ENCODE assay signal across 2 cellular contexts in the genomic region with DNA sequence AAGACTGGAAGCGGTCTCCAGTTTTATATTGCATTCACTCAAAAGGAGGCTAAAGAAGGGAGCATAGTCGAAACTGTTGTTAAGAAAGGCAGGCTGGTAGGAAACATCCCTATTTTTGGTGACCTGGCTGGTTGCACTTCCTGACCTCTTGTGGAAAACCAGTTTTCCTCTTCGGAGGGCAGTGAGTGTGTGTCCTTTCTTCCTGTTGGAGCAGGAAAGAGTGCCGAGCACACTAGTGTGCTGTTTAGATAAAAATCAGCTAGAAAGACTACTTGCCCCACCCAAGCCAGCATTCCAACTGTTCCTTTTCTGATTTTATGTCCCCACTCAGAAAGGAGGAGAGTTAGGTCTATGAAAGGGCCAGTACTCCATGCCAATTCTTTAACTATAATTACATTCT.
TF ChIP-seq lines count a peak whose summit lies in the region.

No MANE protein-coding gene starts in this region.

TF ChIP-seq in HepG2, 621 proteins besides CTCF, POLR2A, EP300 and RAD21:
- no peak for TF ChIP-seq ZNF609 (CRISPR knock-in tag; IDR thresholded peaks at IDR 0.05; ENCODE audit: borderline replicate concordance)
- no peak for TF ChIP-seq ZNF713 (CRISPR knock-in tag; IDR thresholded peaks at IDR 0.05)
- TF ChIP-seq AFF4 (CRISPR knock-in tag; IDR thresholded peaks at IDR 0.05): no peak
- TF ChIP-seq RBM22 (optimal IDR thresholded peaks at IDR 0.05; ENCODE audit: low read length): peak; percentile 10

TF ChIP-seq in endothelial cell of umbilical vein, 7 proteins besides CTCF, POLR2A, EP300 and RAD21:
- TF ChIP-seq POLR2AphosphoS5 (IDR thresholded peaks at IDR 0.05; ENCODE audit: insufficient read depth, low read depth, low read length) (no peak), JUN (IDR thresholded peaks at IDR 0.05; ENCODE audit: borderline replicate concordance, insufficient read depth, insufficient read length, low read depth) (no peak), GATA2 (IDR thresholded peaks at IDR 0.05; ENCODE audit: insufficient read depth, insufficient read length, low read depth, low read length) (no peak), EZH2 (IDR thresholded peaks at IDR 0.05; ENCODE audit: borderline replicate concordance, low read depth, low read length, severe bottlenecking) (no peak), MAX (IDR thresholded peaks at IDR 0.05; ENCODE audit: insufficient read depth, insufficient read length) (no peak), FOS (IDR thresholded peaks at IDR 0.05; ENCODE audit: borderline replicate concordance, insufficient read depth, low read length) (no peak), MYC (IDR thresholded peaks at IDR 0.05; ENCODE audit: low read depth, low read length) (no peak)
